18 cellular contexts compared by ENCODE assay signal in the genomic region with DNA sequence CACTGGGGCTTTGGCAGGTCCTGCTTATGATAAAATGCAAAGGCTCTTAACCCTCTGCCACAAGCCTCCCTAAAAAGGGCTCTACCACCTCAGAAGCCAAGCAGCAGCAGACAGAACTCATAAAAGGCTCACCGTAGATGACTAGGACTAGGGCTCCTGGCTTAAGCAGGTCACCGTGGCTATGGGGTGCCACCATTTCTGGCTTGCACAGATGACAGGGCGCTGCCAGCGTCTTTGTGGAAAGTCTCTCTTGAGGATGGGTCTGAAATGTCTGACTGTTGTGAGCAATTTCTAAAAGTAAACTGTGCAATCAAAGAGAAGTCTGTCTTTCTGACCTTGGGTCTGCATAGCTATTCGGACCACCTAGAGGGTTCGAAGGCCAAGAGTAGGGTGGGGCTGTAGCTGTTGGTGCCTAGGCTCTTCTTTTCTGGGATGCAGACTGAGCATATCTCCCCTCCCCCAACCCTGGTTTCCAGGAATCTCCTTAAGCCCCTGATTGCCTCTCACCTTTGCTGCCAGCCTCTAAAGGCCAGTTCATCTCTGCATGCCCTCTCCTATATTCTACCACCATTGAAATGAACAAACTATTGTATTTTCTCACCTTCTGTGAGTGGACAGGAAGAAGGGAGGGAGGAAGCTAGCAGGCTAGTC.
DNase-seq lines count a peak whose midpoint lies in the region; ATAC-seq and TF ChIP-seq lines count a peak whose summit lies in the region.
"Had no signal": no experiment of that assay in that cellular context is flagged by ENCODE, and none has a peak within 500 bp of the region (broad histone marks: within the 10 kb centered on the region; RNA-seq: fewer than 3 reads in every experiment).

No MANE protein-coding gene starts in this region.

- peak; percentile 35; the same call in 2 of the 3 replicates for ATAC-seq in GM23338
- ATAC-seq in stimulated activated effector memory CD8-positive, alpha-beta T cell treated with anti-CD3 and anti-CD28 coated beads, Interleukin-12 subunit alpha, Interleukin-12 subunit beta, amount 100 ng/mL, for 72 hours = no peak
- ATAC-seq in HG02981 (IDR thresholded peaks at IDR 0.05; ENCODE audit: unreplicated experiment) = no peak

- H3K36me3 Mint-ChIP-seq in GM23338 (ENCODE audit: low read depth) (peaks cover under 1% of the 10 kb centered on the region; the same call in 1 of the 3 replicates), endodermal cell (ENCODE audit: low read depth) (peaks cover 15% of the 10 kb centered on the region)
- peaks cover 6% of the 10 kb centered on the region for H3K36me3 Mint-ChIP-seq in stimulated activated effector memory CD8-positive, alpha-beta T cell treated with anti-CD3 and anti-CD28 coated beads, Interleukin-12 subunit alpha, Interleukin-12 subunit beta, amount 100 ng/mL, for 72 hours

- H3K9me3 ChIP-seq in HEK293 (ENCODE audit: control insufficient read depth, insufficient read depth, low read depth, low read length) = no peaks in the 10 kb centered on the region
- peaks cover 12% of the 10 kb centered on the region for H3K9me3 ChIP-seq in endodermal cell (ENCODE audit: control insufficient read depth, low read length)
- H3K9me3 ChIP-seq in thyroid gland = no peaks in the 10 kb centered on the region
- H3K9me3 ChIP-seq: BE2C, Caco-2, HAP-1 had no signal

- H3K27me3 ChIP-seq in GM23338 (ENCODE audit: insufficient read depth) = no peaks in the 10 kb centered on the region
- no peaks in the 10 kb centered on the region for H3K27me3 ChIP-seq in endodermal cell (ENCODE audit: control insufficient read depth, insufficient read depth, low read length, poor library complexity, severe bottlenecking)
- no peaks in the 10 kb centered on the region for H3K27me3 ChIP-seq in thyroid gland
- H3K27me3 ChIP-seq: BE2C had no signal

- H3K27ac ChIP-seq in GM23338 (ENCODE audit: low read depth) (no peak overlapping the region), HEK293 (ENCODE audit: extremely low read depth, low read depth, low read length) (peak overlapping the region; percentile 30; the same call in 1 of the 2 replicates), endodermal cell (ENCODE audit: low read depth, low read length) (no peak overlapping the region), thyroid gland (no peak overlapping the region)
- H3K27ac ChIP-seq: HL-60 had no signal

- no peak overlapping the region for H2AFZ ChIP-seq in GM23338

- TF ChIP-seq CTCF in GM23338 (conservative IDR thresholded peaks at IDR 0.05; ENCODE audit: low read depth in 2 of 2) = no peak
- TF ChIP-seq CTCF in HEK293 (tag by site-specific recombination; IDR thresholded peaks at IDR 0.05) = no peak
- TF ChIP-seq CTCF in endodermal cell (conservative IDR thresholded peaks at IDR 0.05) = no peak
- TF ChIP-seq CTCF in thyroid gland (IDR thresholded peaks at IDR 0.05) = no peak

- H3K9me2 ChIP-seq in GM23338 (ENCODE audit: insufficient read depth) = no peaks in the 10 kb centered on the region

- CTCF ChIA-PET in HEK293 (lab: Yijun Ruan, JAX) = no interaction called here

- H3K4me1 Mint-ChIP-seq in GM23338 (peaks cover 11% of the 10 kb centered on the region), endodermal cell (peaks cover 36% of the 10 kb centered on the region)
- H3K4me1 Mint-ChIP-seq in stimulated activated effector memory CD8-positive, alpha-beta T cell treated with anti-CD3 and anti-CD28 coated beads, Interleukin-12 subunit alpha, Interleukin-12 subunit beta, amount 100 ng/mL, for 72 hours = peaks cover 17% of the 10 kb centered on the region

- H3K4me3 Mint-ChIP-seq in GM23338 (no peak overlapping the region), endodermal cell (peak overlapping the region; percentile 25)
- H3K4me3 Mint-ChIP-seq in stimulated activated effector memory CD8-positive, alpha-beta T cell treated with anti-CD3 and anti-CD28 coated beads, Interleukin-12 subunit alpha, Interleukin-12 subunit beta, amount 100 ng/mL, for 72 hours = no peak overlapping the region
- H3K4me3 Mint-ChIP-seq: CD4-positive, CD25-positive, alpha-beta regulatory T cell had no signal

- POLR2A ChIA-PET in HEK293 (lab: Yijun Ruan, JAX) = no interaction called here

- no peaks in the 10 kb centered on the region for H3K36me3 ChIP-seq in GM23338 (ENCODE audit: insufficient read depth)
- no peaks in the 10 kb centered on the region for H3K36me3 ChIP-seq in HEK293 (ENCODE audit: control insufficient read depth in 2 of 2, insufficient read depth in 1 of 2, low read length in 2 of 2)
- no peaks in the 10 kb centered on the region for H3K36me3 ChIP-seq in endodermal cell (ENCODE audit: control insufficient read depth, insufficient read depth, low read length)
- no peaks in the 10 kb centered on the region for H3K36me3 ChIP-seq in thyroid gland
- H3K36me3 ChIP-seq: BE2C, HAP-1 had no signal

- DNase-seq in GM23338 (ENCODE audit: low spot score) (no peak), endodermal cell (no peak), thyroid gland (no peak)
- no peak for DNase-seq in stimulated activated effector memory CD8-positive, alpha-beta T cell treated with anti-CD3 and anti-CD28 coated beads, Interleukin-12 subunit alpha, Interleukin-12 subunit beta, amount 100 ng/mL, for 72 hours (ENCODE audit: low spot score in 2 of 2)
- DNase-seq in stimulated activated CD4-positive, alpha-beta T cell treated with anti-CD3 and anti-CD28 coated beads, Interleukin-2, amount 100 ng/mL, for 48 hours = no peak
- DNase-seq: ACHN; BE2C; C1 segment of cervical spinal cord; Caco-2; CD4-positive, CD25-positive, alpha-beta regulatory T cell; DMS79; GDM1; GOT3; KG1 had no signal

- H3K79me2 ChIP-seq in GM23338 (replicated peaks; ENCODE audit: insufficient read depth) = no peaks in the 10 kb centered on the region

- no peak overlapping the region for H3K4me2 ChIP-seq in GM23338

- H3K4me3 ChIP-seq in GM23338 (no peak overlapping the region), HEK293 (ENCODE audit: low read depth, low read length) (no peak overlapping the region), endodermal cell (ENCODE audit: low read length) (peak overlapping the region; percentile 39), thyroid gland (replicated peaks in 1 of 3) (no peak overlapping the region)
- H3K4me3 ChIP-seq: HAP-1 had no signal

- H3K9ac ChIP-seq in endodermal cell (ENCODE audit: extremely low read depth, low read length, poor library complexity, severe bottlenecking) = no peak overlapping the region

- TF ChIP-seq POLR2A in thyroid gland (IDR thresholded peaks at IDR 0.05) = no peak

- intact Hi-C loops in thyroid gland (cut with DNase I) = no loop called here

- H3F3A ChIP-seq in GM23338 (replicated peaks; ENCODE audit: low read depth) = no peaks in the 10 kb centered on the region

- H3K27me3 Mint-ChIP-seq in GM23338 (ENCODE audit: insufficient read depth, low read depth, poor library complexity) (peaks cover 2% of the 10 kb centered on the region), endodermal cell (ENCODE audit: insufficient read depth) (no peaks in the 10 kb centered on the region)
- H3K27me3 Mint-ChIP-seq: CD4-positive, CD25-positive, alpha-beta regulatory T cell had no signal

- H4K20me1 ChIP-seq in GM23338 (replicated peaks; ENCODE audit: insufficient read depth) = no peaks in the 10 kb centered on the region

- H3K4me1 ChIP-seq in GM23338 (ENCODE audit: insufficient read depth) = peaks cover 7% of the 10 kb centered on the region
- H3K4me1 ChIP-seq in HEK293 (ENCODE audit: control insufficient read depth, insufficient read depth, low read length) = peaks cover 13% of the 10 kb centered on the region
- peaks cover 24% of the 10 kb centered on the region for H3K4me1 ChIP-seq in endodermal cell (ENCODE audit: control insufficient read depth, insufficient read depth, low read length)
- no peaks in the 10 kb centered on the region for H3K4me1 ChIP-seq in thyroid gland
- H3K4me1 ChIP-seq: Caco-2, HAP-1 had no signal

- no peaks in the 10 kb centered on the region for H3K9me3 Mint-ChIP-seq in GM23338
- H3K9me3 Mint-ChIP-seq in endodermal cell = peaks cover 5% of the 10 kb centered on the region
- no peaks in the 10 kb centered on the region for H3K9me3 Mint-ChIP-seq in stimulated activated effector memory CD8-positive, alpha-beta T cell treated with anti-CD3 and anti-CD28 coated beads, Interleukin-12 subunit alpha, Interleukin-12 subunit beta, amount 100 ng/mL, for 72 hours
- H3K9me3 Mint-ChIP-seq: CD4-positive, CD25-positive, alpha-beta regulatory T cell had no signal

- 93 to 96% methylated on average over 4 to 6 of the region's 6 CpGs for WGBS in endodermal cell (ENCODE audit: insufficient coverage in 1 of 2, insufficient read length in 1 of 2), 2 experiments
- WGBS in thyroid gland, 2 donors = 94 to 98% methylated on average over 6 of the region's 6 CpGs

- H3K27ac Mint-ChIP-seq in GM23338 (peak overlapping the region; percentile 31; the same call in 1 of the 2 replicates), endodermal cell (peak overlapping the region; percentile 36)
- peak overlapping the region; percentile 30 for H3K27ac Mint-ChIP-seq in stimulated activated effector memory CD8-positive, alpha-beta T cell treated with anti-CD3 and anti-CD28 coated beads, Interleukin-12 subunit alpha, Interleukin-12 subunit beta, amount 100 ng/mL, for 72 hours
- H3K27ac Mint-ChIP-seq: CD4-positive, CD25-positive, alpha-beta regulatory T cell had no signal

TF ChIP-seq in GM23338, 12 proteins besides CTCF, POLR2A, EP300 and RAD21 (continues in another document):
- TF ChIP-seq EZH2phosphoT487 (IDR thresholded peaks at IDR 0.05; ENCODE audit: unreplicated experiment) (no peak), NANOG (IDR thresholded peaks at IDR 0.05; ENCODE audit: borderline replicate concordance) (no peak), POLR2AphosphoS5 (IDR thresholded peaks at IDR 0.05; ENCODE audit: low read depth) (no peak), STAT1 (IDR thresholded peaks at IDR 0.05; ENCODE audit: unreplicated experiment) (no peak), CREB1 (CRISPR knock-in tag; IDR thresholded peaks at IDR 0.05; ENCODE audit: low read depth) (no peak)

TF ChIP-seq in HEK293, 187 proteins besides CTCF, POLR2A, EP300 and RAD21:
- TF ChIP-seq ZNF791 (tag by site-specific recombination; IDR thresholded peaks at IDR 0.05) (no peak), ZNF37A (tag by site-specific recombination; IDR thresholded peaks at IDR 0.05) (no peak), ZNF140 (tag by site-specific recombination; IDR thresholded peaks at IDR 0.05) (no peak)
